1 cellular context compared by ENCODE assay signal in the genomic region with DNA sequence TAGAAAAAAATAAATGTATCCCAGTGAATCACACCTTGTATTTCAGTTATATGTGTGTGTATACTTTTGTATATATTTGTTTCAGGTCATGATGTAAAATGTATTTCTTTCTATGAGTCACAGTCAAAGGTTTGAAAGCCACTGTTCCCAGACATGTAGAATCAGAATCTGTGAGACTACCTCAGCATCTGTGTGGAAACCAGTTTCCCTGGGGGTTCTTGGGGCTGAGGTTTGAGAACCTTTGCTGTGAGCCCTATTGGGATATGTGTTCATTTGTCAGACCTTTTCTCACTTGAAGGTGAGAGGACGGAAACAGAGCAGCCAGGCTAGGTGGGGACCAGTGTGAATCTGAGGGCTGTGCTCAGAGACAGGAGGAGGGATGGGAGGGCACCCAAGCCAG.
TF ChIP-seq lines count a peak whose summit lies in the region.

No MANE protein-coding gene starts in this region.

TF ChIP-seq in SK-N-SH, 30 proteins besides CTCF, POLR2A, EP300 and RAD21 (continued from another document):
- TF ChIP-seq, protein P1, sequence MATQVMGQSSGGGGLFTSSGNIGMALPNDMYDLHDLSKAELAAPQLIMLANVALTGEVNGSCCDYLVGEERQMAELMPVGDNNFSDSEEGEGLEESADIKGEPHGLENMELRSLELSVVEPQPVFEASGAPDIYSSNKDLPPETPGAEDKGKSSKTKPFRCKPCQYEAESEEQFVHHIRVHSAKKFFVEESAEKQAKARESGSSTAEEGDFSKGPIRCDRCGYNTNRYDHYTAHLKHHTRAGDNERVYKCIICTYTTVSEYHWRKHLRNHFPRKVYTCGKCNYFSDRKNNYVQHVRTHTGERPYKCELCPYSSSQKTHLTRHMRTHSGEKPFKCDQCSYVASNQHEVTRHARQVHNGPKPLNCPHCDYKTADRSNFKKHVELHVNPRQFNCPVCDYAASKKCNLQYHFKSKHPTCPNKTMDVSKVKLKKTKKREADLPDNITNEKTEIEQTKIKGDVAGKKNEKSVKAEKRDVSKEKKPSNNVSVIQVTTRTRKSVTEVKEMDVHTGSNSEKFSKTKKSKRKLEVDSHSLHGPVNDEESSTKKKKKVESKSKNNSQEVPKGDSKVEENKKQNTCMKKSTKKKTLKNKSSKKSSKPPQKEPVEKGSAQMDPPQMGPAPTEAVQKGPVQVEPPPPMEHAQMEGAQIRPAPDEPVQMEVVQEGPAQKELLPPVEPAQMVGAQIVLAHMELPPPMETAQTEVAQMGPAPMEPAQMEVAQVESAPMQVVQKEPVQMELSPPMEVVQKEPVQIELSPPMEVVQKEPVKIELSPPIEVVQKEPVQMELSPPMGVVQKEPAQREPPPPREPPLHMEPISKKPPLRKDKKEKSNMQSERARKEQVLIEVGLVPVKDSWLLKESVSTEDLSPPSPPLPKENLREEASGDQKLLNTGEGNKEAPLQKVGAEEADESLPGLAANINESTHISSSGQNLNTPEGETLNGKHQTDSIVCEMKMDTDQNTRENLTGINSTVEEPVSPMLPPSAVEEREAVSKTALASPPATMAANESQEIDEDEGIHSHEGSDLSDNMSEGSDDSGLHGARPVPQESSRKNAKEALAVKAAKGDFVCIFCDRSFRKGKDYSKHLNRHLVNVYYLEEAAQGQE (IDR thresholded peaks at IDR 0.05; ENCODE audit: low read depth, low read length): no peak
- no peak for TF ChIP-seq FOSL2 (IDR thresholded peaks at IDR 0.05; ENCODE audit: borderline replicate concordance, low read depth)
- no peak for TF ChIP-seq RCOR1 (IDR thresholded peaks at IDR 0.05; ENCODE audit: low read length)
- no peak for TF ChIP-seq FOXM1 (IDR thresholded peaks at IDR 0.05; ENCODE audit: low read depth)
- TF ChIP-seq SMC3 (IDR thresholded peaks at IDR 0.05; ENCODE audit: low read depth, low read length): no peak
- TF ChIP-seq ELF1 (IDR thresholded peaks at IDR 0.05): no peak
- TF ChIP-seq, protein P2, sequence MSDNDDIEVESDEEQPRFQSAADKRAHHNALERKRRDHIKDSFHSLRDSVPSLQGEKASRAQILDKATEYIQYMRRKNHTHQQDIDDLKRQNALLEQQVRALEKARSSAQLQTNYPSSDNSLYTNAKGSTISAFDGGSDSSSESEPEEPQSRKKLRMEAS (IDR thresholded peaks at IDR 0.05; ENCODE audit: low read depth): no peak
- no peak for TF ChIP-seq JUND (IDR thresholded peaks at IDR 0.05)
- TF ChIP-seq EZH2phosphoT487 (IDR thresholded peaks at IDR 0.05; ENCODE audit: borderline replicate concordance, low read depth): no peak
- no peak for TF ChIP-seq NFIC (IDR thresholded peaks at IDR 0.05; ENCODE audit: borderline replicate concordance)
- TF ChIP-seq, protein P3, sequence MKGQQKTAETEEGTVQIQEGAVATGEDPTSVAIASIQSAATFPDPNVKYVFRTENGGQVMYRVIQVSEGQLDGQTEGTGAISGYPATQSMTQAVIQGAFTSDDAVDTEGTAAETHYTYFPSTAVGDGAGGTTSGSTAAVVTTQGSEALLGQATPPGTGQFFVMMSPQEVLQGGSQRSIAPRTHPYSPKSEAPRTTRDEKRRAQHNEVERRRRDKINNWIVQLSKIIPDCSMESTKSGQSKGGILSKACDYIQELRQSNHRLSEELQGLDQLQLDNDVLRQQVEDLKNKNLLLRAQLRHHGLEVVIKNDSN (IDR thresholded peaks at IDR 0.05; ENCODE audit: borderline replicate concordance, low read depth): no peak
- TF ChIP-seq, protein P4, sequence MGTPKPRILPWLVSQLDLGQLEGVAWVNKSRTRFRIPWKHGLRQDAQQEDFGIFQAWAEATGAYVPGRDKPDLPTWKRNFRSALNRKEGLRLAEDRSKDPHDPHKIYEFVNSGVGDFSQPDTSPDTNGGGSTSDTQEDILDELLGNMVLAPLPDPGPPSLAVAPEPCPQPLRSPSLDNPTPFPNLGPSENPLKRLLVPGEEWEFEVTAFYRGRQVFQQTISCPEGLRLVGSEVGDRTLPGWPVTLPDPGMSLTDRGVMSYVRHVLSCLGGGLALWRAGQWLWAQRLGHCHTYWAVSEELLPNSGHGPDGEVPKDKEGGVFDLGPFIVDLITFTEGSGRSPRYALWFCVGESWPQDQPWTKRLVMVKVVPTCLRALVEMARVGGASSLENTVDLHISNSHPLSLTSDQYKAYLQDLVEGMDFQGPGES (IDR thresholded peaks at IDR 0.05; ENCODE audit: low read depth, low read length): no peak
- TF ChIP-seq MXI1 (IDR thresholded peaks at IDR 0.05; ENCODE audit: low read depth, low read length): no peak
- no peak for TF ChIP-seq TAF1 (IDR thresholded peaks at IDR 0.05; ENCODE audit: borderline replicate concordance, low read depth, low read length)
- no peak for TF ChIP-seq NRF1 (IDR thresholded peaks at IDR 0.05; ENCODE audit: low read depth, low read length)
- TF ChIP-seq, protein P5, sequence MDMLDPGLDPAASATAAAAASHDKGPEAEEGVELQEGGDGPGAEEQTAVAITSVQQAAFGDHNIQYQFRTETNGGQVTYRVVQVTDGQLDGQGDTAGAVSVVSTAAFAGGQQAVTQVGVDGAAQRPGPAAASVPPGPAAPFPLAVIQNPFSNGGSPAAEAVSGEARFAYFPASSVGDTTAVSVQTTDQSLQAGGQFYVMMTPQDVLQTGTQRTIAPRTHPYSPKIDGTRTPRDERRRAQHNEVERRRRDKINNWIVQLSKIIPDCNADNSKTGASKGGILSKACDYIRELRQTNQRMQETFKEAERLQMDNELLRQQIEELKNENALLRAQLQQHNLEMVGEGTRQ (IDR thresholded peaks at IDR 0.05; ENCODE audit: borderline replicate concordance, low read depth, low read length): no peak
